Comparison of ENCODE assay signal across 1 cellular context in the genomic region with DNA sequence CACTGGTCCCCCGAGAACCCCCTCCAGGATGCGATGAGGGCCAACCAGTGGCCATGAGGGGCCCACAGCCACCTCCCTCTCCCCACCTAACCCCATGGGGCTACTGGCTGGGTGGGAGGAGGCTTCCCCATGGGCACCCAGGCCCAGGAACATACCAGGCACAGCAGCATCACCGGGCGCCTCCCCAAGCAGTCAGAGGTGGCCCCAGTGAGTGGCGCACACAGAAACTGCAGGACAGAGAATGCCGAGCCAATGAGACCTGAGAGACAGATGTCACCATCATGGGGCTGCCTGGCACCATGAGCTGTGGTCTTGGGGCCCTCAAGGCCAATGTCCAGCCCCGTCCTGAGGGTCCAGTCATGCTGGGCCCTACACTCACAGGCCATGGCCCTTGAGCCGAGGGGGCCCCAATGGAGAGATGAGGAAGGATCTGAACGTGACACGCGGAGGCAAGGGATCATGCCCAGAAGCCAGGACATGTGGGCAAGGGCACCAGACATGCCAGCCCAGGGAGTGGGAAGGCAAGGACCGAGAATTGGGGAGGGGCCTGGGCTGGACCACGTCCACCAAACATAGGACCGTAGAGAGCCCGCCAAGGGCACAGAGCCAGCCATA.
TF ChIP-seq lines count a peak whose summit lies in the region.

No MANE protein-coding gene starts in this region.

TF ChIP-seq in WTC11, 78 proteins besides CTCF, POLR2A, EP300 and RAD21 (continued from another document):
- no peak for TF ChIP-seq IRF1 (CRISPR knock-in tag; IDR thresholded peaks at IDR 0.05)
